ENCODE assay signal across 8 cellular contexts in the genomic region with DNA sequence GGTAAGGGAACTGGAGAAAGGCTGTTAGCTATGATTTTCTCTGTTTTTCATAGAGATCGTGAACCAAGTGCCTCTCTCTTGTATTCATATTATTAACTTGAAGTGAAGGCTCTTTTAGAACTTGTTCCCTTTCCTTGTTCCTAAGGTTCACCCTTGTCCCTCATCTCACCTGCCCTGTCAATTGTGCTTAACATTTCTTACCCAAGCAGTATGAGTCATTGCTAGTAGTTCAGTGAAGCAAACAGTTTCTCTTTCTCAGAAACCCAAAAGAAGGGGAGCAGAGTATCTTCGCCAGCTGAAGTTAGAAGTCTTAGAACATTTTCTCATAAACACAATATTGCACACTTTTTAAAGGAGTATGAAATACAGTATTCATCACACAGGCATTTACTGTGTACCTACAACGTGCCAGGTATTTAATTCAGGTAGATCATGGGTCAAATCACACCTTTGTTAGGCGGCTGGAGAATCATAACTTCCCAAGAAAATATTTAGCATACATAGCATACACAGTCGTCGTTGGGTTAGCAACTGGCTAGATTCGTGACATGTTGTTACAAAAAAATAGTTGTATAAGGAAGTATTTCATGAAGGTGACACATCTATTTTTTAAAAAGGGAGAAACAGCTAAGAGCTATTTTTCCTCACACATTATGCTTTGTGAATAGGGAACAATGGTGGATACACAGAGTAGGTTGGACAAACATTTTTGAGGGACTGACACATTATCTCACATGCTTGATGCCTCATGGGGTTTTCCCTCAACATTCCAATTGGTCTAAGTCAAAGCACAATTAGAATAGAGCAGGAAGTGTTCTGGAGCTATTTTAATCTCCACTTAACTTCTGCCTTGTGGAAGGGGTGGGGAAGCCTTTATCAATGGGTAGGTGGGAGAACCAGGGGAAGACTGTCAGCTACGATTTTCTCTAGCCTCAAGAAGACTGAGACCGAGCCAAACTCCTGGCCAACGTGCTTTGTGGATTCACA. TPM values are rescaled to one million over a fixed set of nuclear protein-coding genes. Genes with fewer than 3 reads are reported as not detected.
DNase-seq lines count a peak whose midpoint lies in the region; ATAC-seq and TF ChIP-seq lines count a peak whose summit lies in the region.

No MANE protein-coding gene starts in this region.

- no peaks in the 10 kb centered on the region for H3K36me3 ChIP-seq in OCI-LY3 (replicated peaks; ENCODE audit: low read depth, low read length)

- H3K27me3 ChIP-seq in OCI-LY3 (ENCODE audit: low read depth, low read length): no peaks in the 10 kb centered on the region

- TF ChIP-seq CTCF in OCI-LY3 (IDR thresholded peaks at IDR 0.05; ENCODE audit: low read depth, low read length): no peak

- H3K79me2 ChIP-seq in OCI-LY3 (ENCODE audit: low read length): peaks cover 20% of the 10 kb centered on the region

- peak overlapping the region; percentile 98 for H3K27ac ChIP-seq in OCI-LY3 (ENCODE audit: low read length)

- peak overlapping the region; percentile 94 for H3K4me2 ChIP-seq in OCI-LY3 (ENCODE audit: low read length)

- no peak overlapping the region for H2AFZ ChIP-seq in OCI-LY3 (ENCODE audit: low read depth, low read length)

- peak overlapping the region; percentile 94 for H3K9ac ChIP-seq in OCI-LY3 (ENCODE audit: low read length)

- H3K4me1 ChIP-seq in OCI-LY3 (ENCODE audit: low read length): peaks cover 93% of the 10 kb centered on the region

- peak; percentile 68 for ATAC-seq in Right ventricle myocardium inferior
- peak; percentile 83 for ATAC-seq in HG02884 (IDR thresholded peaks at IDR 0.05; ENCODE audit: unreplicated experiment)

- H3K9me3 ChIP-seq in OCI-LY3 (ENCODE audit: insufficient read depth, low read length): no peaks in the 10 kb centered on the region

- peak overlapping the region; percentile 72 for H3K4me3 ChIP-seq in OCI-LY3 (ENCODE audit: low read length)

- no peak for DNase-seq in Right ventricle myocardium inferior (ENCODE audit: missing footprints)
- DNase-seq in cardiac septum (ENCODE audit: low spot score): no peak
- peak; percentile 79 for DNase-seq in fibroblast of gingiva (ENCODE audit: low read depth)
- peak; percentile 99 for DNase-seq in renal cortical epithelial cell (ENCODE audit: low read depth)
- no peak for DNase-seq in NCI-H748 treated with DMSO at 0.1 percent for 48 hours (lab: John Stamatoyannopoulos, UW)
- DNase-seq in NCI-H1105 (lab: John Stamatoyannopoulos, UW): no peak

- H4K20me1 ChIP-seq in OCI-LY3 (ENCODE audit: insufficient read depth, low read length): no peaks in the 10 kb centered on the region

- intact Hi-C loops in Right ventricle myocardium inferior (cut with DNase I) (no loop called here), cardiac septum (cut with DNase I) (no loop called here)

RNA-seq across cellular contexts. Expression of a gene that starts 13.2 kb away (rescaled TPM):
- total RNA-seq in Right ventricle myocardium inferior: 25.3 TPM
- total RNA-seq in cardiac septum: 87.5 TPM
- 41.8 and 97.6 TPM in 2 replicates for total RNA-seq in renal cortical epithelial cell

Comparison
In these comparisons a context has a peak if more than half of its experiments do, and no peak if none do; other contexts are left out.
1. DNase-seq: peak in fibroblast of gingiva (single experiment) and renal cortical epithelial cell (single experiment); none in Right ventricle myocardium inferior (single experiment), cardiac septum (single experiment), NCI-H748 treated with DMSO at 0.1 percent for 48 hours (single experiment) and NCI-H1105 (single experiment).